ENCODE assay signal across 8 cellular contexts in genomic region chr1:212162635-212163034, GRCh38.
DNase-seq lines count a peak whose midpoint lies in the region; ATAC-seq and TF ChIP-seq lines count a peak whose summit lies in the region.

No MANE protein-coding gene starts in this region.

- no peak overlapping the region for H3K4me3 ChIP-seq in gastroesophageal sphincter
- no peak overlapping the region for H3K4me3 ChIP-seq in WERI-Rb-1 (ENCODE audit: low read depth, low read length)

- TF ChIP-seq CTCF in gastroesophageal sphincter (IDR thresholded peaks at IDR 0.05): no peak
- no peak for TF ChIP-seq CTCF in WERI-Rb-1 (IDR thresholded peaks at IDR 0.05; ENCODE audit: low read depth, low read length)

- no peak for TF ChIP-seq EP300 in gastroesophageal sphincter (IDR thresholded peaks at IDR 0.05)

- no peaks in the 10 kb centered on the region for H3K9me3 ChIP-seq in gastroesophageal sphincter
- no peaks in the 10 kb centered on the region for H3K9me3 ChIP-seq in WERI-Rb-1 (ENCODE audit: severe bottlenecking)

- TF ChIP-seq POLR2A in gastroesophageal sphincter (IDR thresholded peaks at IDR 0.05): no peak

- no peaks in the 10 kb centered on the region for H3K36me3 ChIP-seq in gastroesophageal sphincter
- no peaks in the 10 kb centered on the region for H3K36me3 ChIP-seq in WERI-Rb-1

- H3K27ac ChIP-seq in gastroesophageal sphincter: peak overlapping the region in 3 of 4 donors; percentile 4 to 71 (median 43)
- no peak overlapping the region for H3K27ac ChIP-seq in WERI-Rb-1

- WGBS in gastroesophageal sphincter (ENCODE audit: low coverage in 1 of 2), 2 donors: 0 to 25% methylated on average over 2 to 5 of the region's 5 CpGs

- peak; percentile 24 for DNase-seq in NCI-H1105 treated with DMSO at 0.1 percent for 48 hours (lab: John Stamatoyannopoulos, UW)
- DNase-seq in NCI-H1105 (lab: John Stamatoyannopoulos, UW): no peak
- DNase-seq in RPMI7951 (ENCODE audit: low read depth): peak; percentile 84
- DNase-seq in NCI-H345 (lab: John Stamatoyannopoulos, UW): no peak
- no peak for DNase-seq in WERI-Rb-1
- DNase-seq in activated T-cell treated with anti-CD3 and anti-CD28 coated beads, Interleukin-2, amount 50 U/mL, for 1 hour: no peak

- H3K4me1 ChIP-seq in gastroesophageal sphincter: peaks cover 2 to 47% (median 20%) of the 10 kb centered on the region in 3 donors

- H3K27me3 ChIP-seq in gastroesophageal sphincter: no peaks in the 10 kb centered on the region
- H3K27me3 ChIP-seq in WERI-Rb-1 (ENCODE audit: insufficient read depth, low read depth, severe bottlenecking): no peaks in the 10 kb centered on the region

- peak; percentile 47 for ATAC-seq in HG02610 (IDR thresholded peaks at IDR 0.05; ENCODE audit: unreplicated experiment)
- ATAC-seq in gastroesophageal sphincter: no peak

Comparison
In these comparisons a context has a peak if more than half of its experiments do, and no peak if none do; other contexts are left out.
1. DNase-seq: peak in NCI-H1105 treated with DMSO at 0.1 percent for 48 hours (single experiment) and RPMI7951 (single experiment); none in NCI-H1105 (single experiment), NCI-H345 (single experiment), WERI-Rb-1 (single experiment) and activated T-cell treated with anti-CD3 and anti-CD28 coated beads, Interleukin-2, amount 50 U/mL, for 1 hour (single experiment).